In genomic region chr12:59408431-59408830, GRCh38 we compare ENCODE assay signal across 1 cellular context.
TF ChIP-seq lines count a peak whose summit lies in the region.

No MANE protein-coding gene starts in this region.

TF ChIP-seq in IMR-90, 13 proteins besides CTCF, POLR2A, EP300 and RAD21 (continued from another document):
- TF ChIP-seq USF2 (IDR thresholded peaks at IDR 0.05; ENCODE audit: low read depth, low read length) (no peak), ELK1 (IDR thresholded peaks at IDR 0.05; ENCODE audit: borderline replicate concordance, low read depth, low read length) (no peak)
